Comparison of ENCODE assay signal across 18 cellular contexts in genomic region chr13:52827839-52828238, GRCh38.
DNase-seq lines count a peak whose midpoint lies in the region; ATAC-seq and TF ChIP-seq lines count a peak whose summit lies in the region.
"Had no signal": no experiment of that assay in that cellular context is flagged by ENCODE, and none has a peak within 500 bp of the region (broad histone marks: within the 10 kb centered on the region; RNA-seq: fewer than 3 reads in every experiment).

No MANE protein-coding gene starts in this region.

- peak overlapping the region; percentile 44 for H3K27ac ChIP-seq in neutrophil
- H3K27ac ChIP-seq: 22Rv1, neural progenitor cell, tibial nerve had no signal

- H3K9me3 ChIP-seq in neutrophil: no peaks in the 10 kb centered on the region
- H3K9me3 ChIP-seq: tibial nerve had no signal

- peaks cover 9 to 12% of the 10 kb centered on the region in 2 experiments for H3K4me1 ChIP-seq in neutrophil (ENCODE audit: control insufficient read depth in 1 of 2, insufficient read depth in 1 of 2, low read depth in 1 of 2, low read length in 1 of 2)
- H3K4me1 ChIP-seq: tibial nerve had no signal

- DNase-seq in NCI-H2196 (lab: John Stamatoyannopoulos, UW; ENCODE audit: unreplicated experiment): peak; percentile 21
- no peak for DNase-seq in NCI-H2196 treated with DMSO at 0.1 percent for 48 hours (lab: John Stamatoyannopoulos, UW; ENCODE audit: unreplicated experiment)
- DNase-seq in NCI-H2029 treated with DMSO at 0.1 percent for 48 hours (lab: John Stamatoyannopoulos, UW): peak; percentile 55
- DNase-seq in NCI-H524 treated with DMSO at 0.1 percent for 48 hours (lab: John Stamatoyannopoulos, UW): peak; percentile 96
- no peak for DNase-seq in GM20000 (ENCODE audit: low spot score)
- no peak for DNase-seq in hypothalamus (lab: John Stamatoyannopoulos, UW)
- DNase-seq: activated CD4-positive, alpha-beta memory T cell treated with anti-CD3 and anti-CD28 coated beads for 36 hours; CD4-positive, alpha-beta T cell; mammary epithelial cell; NCI-H1436; NCI-H526; T-helper 1 cell had no signal

- no peak for TF ChIP-seq CTCF in neutrophil (IDR thresholded peaks at IDR 0.05)
- TF ChIP-seq CTCF in GM20000 (IDR thresholded peaks at IDR 0.05; ENCODE audit: extremely low read depth, missing control alignments): no peak

- no peak for ATAC-seq in GM18868 (IDR thresholded peaks at IDR 0.05; ENCODE audit: unreplicated experiment)
- ATAC-seq: GM23338 had no signal

- peaks cover 11% of the 10 kb centered on the region for H3K27me3 ChIP-seq in neutrophil
- H3K27me3 ChIP-seq: neural progenitor cell, tibial nerve had no signal

- no peaks in the 10 kb centered on the region for H3K36me3 ChIP-seq in neutrophil
- H3K36me3 ChIP-seq: neural progenitor cell, tibial nerve had no signal

- no peak overlapping the region for H3K4me3 ChIP-seq in neutrophil (ENCODE audit: low read depth in 1 of 2, low read length in 1 of 2)
- H3K4me3 ChIP-seq: GM23338, neural progenitor cell, tibial nerve had no signal

Comparison
In these comparisons a context has a peak if more than half of its experiments do, and no peak if none do; other contexts are left out.
1. DNase-seq: peak in NCI-H2196 (single experiment), NCI-H2029 treated with DMSO at 0.1 percent for 48 hours (single experiment) and NCI-H524 treated with DMSO at 0.1 percent for 48 hours (single experiment); none in NCI-H2196 treated with DMSO at 0.1 percent for 48 hours (single experiment), GM20000 (single experiment) and hypothalamus (0 of 51).